ENCODE assay signal across 24 cellular contexts in genomic region chr2:150209746-150210145, GRCh38.
"Had no signal": no experiment of that assay in that cellular context is flagged by ENCODE, and none has a peak within 500 bp of the region (broad histone marks: within the 10 kb centered on the region; RNA-seq: fewer than 3 reads in every experiment).

No MANE protein-coding gene starts in this region.

- H3K4me1 ChIP-seq: left ventricle myocardium inferior, right atrium auricular region, upper lobe of right lung had no signal

- H3K4me1 Mint-ChIP-seq: naive thymus-derived CD4-positive, alpha-beta T cell had no signal

- H3K4me3 ChIP-seq: left ventricle myocardium inferior, lung, mucosa of descending colon, ovary, right atrium auricular region, right lobe of liver, suprapubic skin, thoracic aorta, tibial artery, upper lobe of right lung had no signal

- FAIRE-seq: urothelium cell line had no signal

- H3K27ac Mint-ChIP-seq: naive thymus-derived CD4-positive, alpha-beta T cell; natural killer cell treated with Interleukin-12 subunit alpha and Interleukin-12 subunit beta and Interleukin-15 and Interleukin-18, amount 100 ng/mL, for 72 hours; progenitor cell of endocrine pancreas; stimulated activated naive CD8-positive, alpha-beta T cell treated with anti-CD3 and anti-CD28 coated beads, Interleukin-15, Interleukin-2, amounts not matched to agents 100 ng/mL and 50 ng/mL, for 24 hours had no signal

- H3K9me3 Mint-ChIP-seq: stimulated activated naive CD8-positive, alpha-beta T cell treated with anti-CD3 and anti-CD28 coated beads, Interleukin-15, Interleukin-2, amounts not matched to agents 100 ng/mL and 50 ng/mL, for 24 hours had no signal

- H3K27me3 ChIP-seq: ovary, right atrium auricular region, right lobe of liver, suprapubic skin, tibial artery, upper lobe of right lung had no signal

- H3K27me3 Mint-ChIP-seq: naive thymus-derived CD4-positive, alpha-beta T cell; natural killer cell treated with Interleukin-12 subunit alpha and Interleukin-12 subunit beta and Interleukin-15 and Interleukin-18, amount 100 ng/mL, for 72 hours; stimulated activated naive CD8-positive, alpha-beta T cell treated with anti-CD3 and anti-CD28 coated beads, Interleukin-15, Interleukin-2, amounts not matched to agents 100 ng/mL and 50 ng/mL, for 24 hours had no signal

- H3K9me3 ChIP-seq: left ventricle myocardium inferior, mucosa of descending colon, ovary, right atrium auricular region, right lobe of liver, suprapubic skin, thoracic aorta, tibial artery, upper lobe of right lung had no signal

- ATAC-seq: mucosa of descending colon; naive thymus-derived CD4-positive, alpha-beta T cell; natural killer cell treated with Interleukin-12 subunit alpha and Interleukin-12 subunit beta and Interleukin-15 and Interleukin-18, amount 100 ng/mL, for 72 hours; right lobe of liver; upper lobe of right lung had no signal

- DNase-seq: hypothalamus; islet precursor cell; left ventricle myocardium inferior; midbrain; mucosa of descending colon; naive thymus-derived CD4-positive, alpha-beta T cell; ovary; right lobe of liver; stimulated activated CD4-positive, alpha-beta T cell treated with anti-CD3 and anti-CD28 coated beads, Interleukin-12 subunit alpha, Interleukin-12 subunit beta, amount 100 ng/mL, for 4 hours; stimulated activated CD4-positive, alpha-beta T cell treated with anti-CD3 and anti-CD28 coated beads, Interleukin-15, amount 100 ng/mL, for 24 hours; stimulated activated CD4-positive, alpha-beta T cell treated with anti-CD3 and anti-CD28 coated beads, Interleukin-2, amount 100 ng/mL, for 24 hours; stimulated activated CD4-positive, alpha-beta T cell treated with anti-CD3 and anti-CD28 coated beads, Interleukin-4, amount 100 ng/mL, for 1 hour; stimulated activated naive CD4-positive, alpha-beta T cell; tibial artery; trophoblast cell; upper lobe of right lung had no signal

- H3K36me3 ChIP-seq: left ventricle myocardium inferior, ovary, right atrium auricular region, right lobe of liver, suprapubic skin, thoracic aorta, tibial artery, upper lobe of right lung had no signal

- H3K36me3 Mint-ChIP-seq: naive thymus-derived CD4-positive, alpha-beta T cell; natural killer cell treated with Interleukin-12 subunit alpha and Interleukin-12 subunit beta and Interleukin-15 and Interleukin-18, amount 100 ng/mL, for 72 hours had no signal

- H3K27ac ChIP-seq: left ventricle myocardium inferior, ovary, right atrium auricular region, right lobe of liver, suprapubic skin, thoracic aorta, tibial artery, upper lobe of right lung had no signal

- H3K4me3 Mint-ChIP-seq: naive thymus-derived CD4-positive, alpha-beta T cell; natural killer cell treated with Interleukin-12 subunit alpha and Interleukin-12 subunit beta and Interleukin-15 and Interleukin-18, amount 100 ng/mL, for 72 hours; stimulated activated naive CD8-positive, alpha-beta T cell treated with anti-CD3 and anti-CD28 coated beads, Interleukin-15, Interleukin-2, amounts not matched to agents 100 ng/mL and 50 ng/mL, for 24 hours had no signal
